Comparison of ENCODE assay signal across 3 cellular contexts in genomic region chr2:86671304-86671981, GRCh38.
TF ChIP-seq lines count a peak whose summit lies in the region.

No MANE protein-coding gene starts in this region.

TF ChIP-seq in endothelial cell of umbilical vein, 7 proteins besides CTCF, POLR2A, EP300 and RAD21:
- TF ChIP-seq MAX (IDR thresholded peaks at IDR 0.05; ENCODE audit: insufficient read depth, insufficient read length) = no peak
- no peak for TF ChIP-seq JUN (IDR thresholded peaks at IDR 0.05; ENCODE audit: borderline replicate concordance, insufficient read depth, insufficient read length, low read depth)
- TF ChIP-seq POLR2AphosphoS5 (IDR thresholded peaks at IDR 0.05; ENCODE audit: insufficient read depth, low read depth, low read length) = no peak
- no peak for TF ChIP-seq FOS (IDR thresholded peaks at IDR 0.05; ENCODE audit: borderline replicate concordance, insufficient read depth, low read length)
- TF ChIP-seq GATA2 (IDR thresholded peaks at IDR 0.05; ENCODE audit: insufficient read depth, insufficient read length, low read depth, low read length) = no peak
- TF ChIP-seq MYC (IDR thresholded peaks at IDR 0.05; ENCODE audit: low read depth, low read length) = no peak
- TF ChIP-seq EZH2 (IDR thresholded peaks at IDR 0.05; ENCODE audit: borderline replicate concordance, low read depth, low read length, severe bottlenecking) = no peak

TF ChIP-seq in HepG2, 621 proteins besides CTCF, POLR2A, EP300 and RAD21 (continues in another document):
- TF ChIP-seq ZBTB38 (CRISPR knock-in tag; IDR thresholded peaks at IDR 0.05) (no peak), ZNF782 (CRISPR knock-in tag; IDR thresholded peaks at IDR 0.05; ENCODE audit: borderline replicate concordance) (no peak), CBFB (CRISPR knock-in tag; IDR thresholded peaks at IDR 0.05) (no peak), ZNF205 (CRISPR knock-in tag; IDR thresholded peaks at IDR 0.05) (no peak), SPEN (CRISPR knock-in tag; IDR thresholded peaks at IDR 0.05; ENCODE audit: low read depth) (no peak), ZMAT3 (CRISPR knock-in tag; conservative IDR thresholded peaks at IDR 0.05) (no peak), SOX13 (IDR thresholded peaks at IDR 0.05) (no peak), SOX13 (CRISPR knock-in tag; conservative IDR thresholded peaks at IDR 0.05 in 1 of 2, IDR thresholded peaks at IDR 0.05 in 1 of 2) (peak in 1 of 2 experiments; percentile 37; a peak in 1 of 4 replicates), ZNF510 (CRISPR knock-in tag; IDR thresholded peaks at IDR 0.05; ENCODE audit: low read depth) (no peak), FOXC1 (CRISPR knock-in tag; IDR thresholded peaks at IDR 0.05; ENCODE audit: borderline replicate concordance) (0 out of 2 replicates have a peak, but pooled peaks have one; percentile 46), MXD4 (CRISPR knock-in tag; IDR thresholded peaks at IDR 0.05) (no peak), ZNF615 (CRISPR knock-in tag; IDR thresholded peaks at IDR 0.05; ENCODE audit: borderline replicate concordance) (no peak), PPARG (CRISPR knock-in tag; conservative IDR thresholded peaks at IDR 0.05) (no peak), ZNF235 (CRISPR knock-in tag; IDR thresholded peaks at IDR 0.05; ENCODE audit: borderline replicate concordance) (no peak), NONO (IDR thresholded peaks at IDR 0.05) (no peak), NONO (CRISPR knock-in tag; conservative IDR thresholded peaks at IDR 0.05) (no peak), LCORL (IDR thresholded peaks at IDR 0.05) (no peak), LCORL (CRISPR knock-in tag; IDR thresholded peaks at IDR 0.05) (peak; percentile 45; the same call in 1 of the 2 replicates), HDAC6 (IDR thresholded peaks at IDR 0.05; ENCODE audit: low read depth, low read length) (no peak), PCBP1 (IDR thresholded peaks at IDR 0.05; ENCODE audit: borderline replicate concordance, low read depth, low read length) (no peak), GTF3A (CRISPR knock-in tag; conservative IDR thresholded peaks at IDR 0.05) (no peak), ZSCAN5A (CRISPR knock-in tag; IDR thresholded peaks at IDR 0.05; ENCODE audit: borderline replicate concordance) (no peak), JUND (CRISPR knock-in tag; IDR thresholded peaks at IDR 0.05) (0 out of 2 replicates have a peak, but pooled peaks have one; percentile 46), ZNF672 (CRISPR knock-in tag; IDR thresholded peaks at IDR 0.05) (no peak), ZC3H13 (CRISPR knock-in tag; IDR thresholded peaks at IDR 0.05) (no peak), SMAD3 (CRISPR knock-in tag; IDR thresholded peaks at IDR 0.05) (no peak), ISL2 (CRISPR knock-in tag; IDR thresholded peaks at IDR 0.05) (no peak)
- TF ChIP-seq, protein P1, sequence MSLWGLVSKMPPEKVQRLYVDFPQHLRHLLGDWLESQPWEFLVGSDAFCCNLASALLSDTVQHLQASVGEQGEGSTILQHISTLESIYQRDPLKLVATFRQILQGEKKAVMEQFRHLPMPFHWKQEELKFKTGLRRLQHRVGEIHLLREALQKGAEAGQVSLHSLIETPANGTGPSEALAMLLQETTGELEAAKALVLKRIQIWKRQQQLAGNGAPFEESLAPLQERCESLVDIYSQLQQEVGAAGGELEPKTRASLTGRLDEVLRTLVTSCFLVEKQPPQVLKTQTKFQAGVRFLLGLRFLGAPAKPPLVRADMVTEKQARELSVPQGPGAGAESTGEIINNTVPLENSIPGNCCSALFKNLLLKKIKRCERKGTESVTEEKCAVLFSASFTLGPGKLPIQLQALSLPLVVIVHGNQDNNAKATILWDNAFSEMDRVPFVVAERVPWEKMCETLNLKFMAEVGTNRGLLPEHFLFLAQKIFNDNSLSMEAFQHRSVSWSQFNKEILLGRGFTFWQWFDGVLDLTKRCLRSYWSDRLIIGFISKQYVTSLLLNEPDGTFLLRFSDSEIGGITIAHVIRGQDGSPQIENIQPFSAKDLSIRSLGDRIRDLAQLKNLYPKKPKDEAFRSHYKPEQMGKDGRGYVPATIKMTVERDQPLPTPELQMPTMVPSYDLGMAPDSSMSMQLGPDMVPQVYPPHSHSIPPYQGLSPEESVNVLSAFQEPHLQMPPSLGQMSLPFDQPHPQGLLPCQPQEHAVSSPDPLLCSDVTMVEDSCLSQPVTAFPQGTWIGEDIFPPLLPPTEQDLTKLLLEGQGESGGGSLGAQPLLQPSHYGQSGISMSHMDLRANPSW (CRISPR knock-in tag; IDR thresholded peaks at IDR 0.05; ENCODE audit: borderline replicate concordance) = no peak
- TF ChIP-seq, protein P2, sequence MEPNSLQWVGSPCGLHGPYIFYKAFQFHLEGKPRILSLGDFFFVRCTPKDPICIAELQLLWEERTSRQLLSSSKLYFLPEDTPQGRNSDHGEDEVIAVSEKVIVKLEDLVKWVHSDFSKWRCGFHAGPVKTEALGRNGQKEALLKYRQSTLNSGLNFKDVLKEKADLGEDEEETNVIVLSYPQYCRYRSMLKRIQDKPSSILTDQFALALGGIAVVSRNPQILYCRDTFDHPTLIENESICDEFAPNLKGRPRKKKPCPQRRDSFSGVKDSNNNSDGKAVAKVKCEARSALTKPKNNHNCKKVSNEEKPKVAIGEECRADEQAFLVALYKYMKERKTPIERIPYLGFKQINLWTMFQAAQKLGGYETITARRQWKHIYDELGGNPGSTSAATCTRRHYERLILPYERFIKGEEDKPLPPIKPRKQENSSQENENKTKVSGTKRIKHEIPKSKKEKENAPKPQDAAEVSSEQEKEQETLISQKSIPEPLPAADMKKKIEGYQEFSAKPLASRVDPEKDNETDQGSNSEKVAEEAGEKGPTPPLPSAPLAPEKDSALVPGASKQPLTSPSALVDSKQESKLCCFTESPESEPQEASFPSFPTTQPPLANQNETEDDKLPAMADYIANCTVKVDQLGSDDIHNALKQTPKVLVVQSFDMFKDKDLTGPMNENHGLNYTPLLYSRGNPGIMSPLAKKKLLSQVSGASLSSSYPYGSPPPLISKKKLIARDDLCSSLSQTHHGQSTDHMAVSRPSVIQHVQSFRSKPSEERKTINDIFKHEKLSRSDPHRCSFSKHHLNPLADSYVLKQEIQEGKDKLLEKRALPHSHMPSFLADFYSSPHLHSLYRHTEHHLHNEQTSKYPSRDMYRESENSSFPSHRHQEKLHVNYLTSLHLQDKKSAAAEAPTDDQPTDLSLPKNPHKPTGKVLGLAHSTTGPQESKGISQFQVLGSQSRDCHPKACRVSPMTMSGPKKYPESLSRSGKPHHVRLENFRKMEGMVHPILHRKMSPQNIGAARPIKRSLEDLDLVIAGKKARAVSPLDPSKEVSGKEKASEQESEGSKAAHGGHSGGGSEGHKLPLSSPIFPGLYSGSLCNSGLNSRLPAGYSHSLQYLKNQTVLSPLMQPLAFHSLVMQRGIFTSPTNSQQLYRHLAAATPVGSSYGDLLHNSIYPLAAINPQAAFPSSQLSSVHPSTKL (CRISPR knock-in tag; IDR thresholded peaks at IDR 0.05) = peak; percentile 24; the same call in 1 of the 2 replicates

TF ChIP-seq in GM12891, 5 proteins besides CTCF, POLR2A, EP300 and RAD21:
- no peak for TF ChIP-seq POU2F2 (IDR thresholded peaks at IDR 0.05; ENCODE audit: low read depth, low read length)
- no peak for TF ChIP-seq PAX5 (IDR thresholded peaks at IDR 0.05; ENCODE audit: insufficient read depth, low read length, severe bottlenecking)
- no peak for TF ChIP-seq SPI1 (IDR thresholded peaks at IDR 0.05; ENCODE audit: low read depth, low read length)
- no peak for TF ChIP-seq TAF1 (IDR thresholded peaks at IDR 0.05; ENCODE audit: low read depth, low read length)
- no peak for TF ChIP-seq POLR2AphosphoS5 (IDR thresholded peaks at IDR 0.05; ENCODE audit: low read depth, low read length)
